Comparison of ENCODE assay signal across 8 cellular contexts in the genomic region with DNA sequence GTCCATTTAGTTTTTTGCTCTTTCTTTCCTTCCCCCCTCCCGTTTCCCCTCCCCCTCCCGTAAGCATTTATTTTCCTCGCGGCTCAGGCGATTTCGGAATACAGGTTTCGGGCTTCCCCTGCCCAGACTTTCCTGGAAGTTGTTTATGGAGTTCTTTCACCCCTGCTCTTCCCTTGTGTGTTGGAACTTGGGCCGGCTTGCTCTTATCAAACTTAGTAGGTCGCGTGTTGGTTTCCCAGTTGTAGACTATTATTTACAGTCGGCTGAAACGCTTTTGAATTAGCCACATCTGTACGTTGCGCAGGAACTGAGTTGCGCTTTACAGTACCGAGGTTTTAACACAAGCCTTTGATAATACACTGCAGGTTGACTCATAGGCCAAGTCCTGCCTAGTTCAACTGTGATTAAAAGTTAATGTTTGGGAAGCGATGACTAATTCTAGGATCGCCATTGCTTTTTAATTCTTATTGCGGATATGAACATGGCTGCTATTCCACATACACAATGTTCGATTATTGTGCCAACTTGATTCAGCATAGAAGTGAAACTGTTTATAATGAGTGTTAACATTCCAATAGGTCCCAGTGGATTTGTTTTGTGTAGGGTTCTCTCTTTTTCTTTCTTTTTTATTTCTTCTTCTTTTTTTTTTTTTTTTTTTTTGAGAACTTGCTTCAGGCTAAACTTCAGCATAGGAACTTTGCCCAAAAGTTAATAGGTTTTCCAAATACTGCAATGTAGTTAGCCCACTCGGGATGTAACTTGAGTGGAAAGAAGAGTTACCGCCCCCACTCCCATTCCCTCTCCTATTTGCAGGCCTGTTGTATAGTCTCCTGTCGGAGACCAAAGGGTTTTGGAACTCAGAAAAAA. TPM values are rescaled to one million over a fixed set of nuclear protein-coding genes. Genes with fewer than 3 reads are reported as not detected.
DNase-seq lines count a peak whose midpoint lies in the region; ATAC-seq and TF ChIP-seq lines count a peak whose summit lies in the region.

No MANE protein-coding gene starts in this region.

- no peaks in the 10 kb centered on the region for H3K79me1 ChIP-seq in neuronal stem cell (ENCODE audit: low read depth, low read length)

- H3K36me3 ChIP-seq in ACC112 (ENCODE audit: insufficient read depth, low read length) (peaks cover 10% of the 10 kb centered on the region), neuronal stem cell (replicated peaks in 1 of 2; ENCODE audit: control insufficient read depth in 2 of 2, insufficient read depth in 2 of 2, low read length in 2 of 2) (peaks cover 2 to 28% of the 10 kb centered on the region in 2 donors)

- H3K9ac ChIP-seq in neuronal stem cell (ENCODE audit: low read depth, low read length, poor library complexity), result no peak overlapping the region

- no peak overlapping the region for H3K27ac Mint-ChIP-seq in activated T-cell treated with anti-CD3 and anti-CD28 coated beads, Interleukin-2, amount 50 U/mL, for 72 hours

- peak; percentile 32 to 49 for ATAC-seq in activated T-cell treated with anti-CD3 and anti-CD28 coated beads, Interleukin-2, amount 50 U/mL, for 72 hours (replicated peaks in 1 of 2)
- no peak for ATAC-seq in HG02623 (IDR thresholded peaks at IDR 0.05; ENCODE audit: unreplicated experiment)
- no peak for ATAC-seq in HG03571 (IDR thresholded peaks at IDR 0.05; ENCODE audit: unreplicated experiment)
- no peak for ATAC-seq in GM18907 (IDR thresholded peaks at IDR 0.05; ENCODE audit: unreplicated experiment)

- H2AFZ ChIP-seq in ACC112 (ENCODE audit: low read length, unreplicated experiment) (peak overlapping the region; percentile 63), neuronal stem cell (ENCODE audit: low read length) (peak overlapping the region; percentile 70)

- H3K27me3 ChIP-seq in ACC112 (ENCODE audit: insufficient read depth, low read length), result no peaks in the 10 kb centered on the region
- no peaks in the 10 kb centered on the region for H3K27me3 ChIP-seq in neuronal stem cell (ENCODE audit: control insufficient read depth in 3 of 3, insufficient read depth in 3 of 3, low read depth in 1 of 3, low read length in 3 of 3)

- H3K27me3 Mint-ChIP-seq in activated T-cell treated with anti-CD3 and anti-CD28 coated beads, Interleukin-2, amount 50 U/mL, for 72 hours (ENCODE audit: low read depth), result peaks cover 69% of the 10 kb centered on the region

- H3K4me1 Mint-ChIP-seq in activated T-cell treated with anti-CD3 and anti-CD28 coated beads, Interleukin-2, amount 50 U/mL, for 72 hours (ENCODE audit: low read depth), result peaks cover 10% of the 10 kb centered on the region

- H2BK5ac ChIP-seq in neuronal stem cell (ENCODE audit: low read length), result no peak overlapping the region

- H3K4me3 ChIP-seq in ACC112 (ENCODE audit: low read depth, low read length) (peak overlapping the region; percentile 96), foreskin fibroblast (ENCODE audit: low read depth in 1 of 2, low read length in 2 of 2) (peak overlapping the region; percentile 81 to 90), neuronal stem cell (ENCODE audit: low read length in 2 of 2) (peak overlapping the region; percentile 58 to 92)

- peaks cover 67% of the 10 kb centered on the region for H3K79me2 ChIP-seq in ACC112 (ENCODE audit: control insufficient read depth, insufficient read depth, low read length, unreplicated experiment)

- H4K8ac ChIP-seq in neuronal stem cell (ENCODE audit: low read depth, low read length), result no peak overlapping the region

- no peak overlapping the region for H2BK120ac ChIP-seq in neuronal stem cell (ENCODE audit: low read depth, low read length)

- H3K4me2 ChIP-seq in neuronal stem cell (ENCODE audit: insufficient read depth, low read length, poor library complexity, severe bottlenecking), result peak overlapping the region; percentile 64

- H3K18ac ChIP-seq in neuronal stem cell (ENCODE audit: low read length), result peak overlapping the region; percentile 74

- H3K9me3 ChIP-seq in neuronal stem cell (replicated peaks in 1 of 2; ENCODE audit: control insufficient read depth in 2 of 2, insufficient read depth in 1 of 2, low read depth in 1 of 2, low read length in 2 of 2), result no peaks in the 10 kb centered on the region

- peak overlapping the region; percentile 81 to 82 for H3K4me3 Mint-ChIP-seq in activated T-cell treated with anti-CD3 and anti-CD28 coated beads, Interleukin-2, amount 50 U/mL, for 72 hours

- H3K14ac ChIP-seq in neuronal stem cell (ENCODE audit: low read length), result peak overlapping the region; percentile 31

- H3K9me3 Mint-ChIP-seq in activated T-cell treated with anti-CD3 and anti-CD28 coated beads, Interleukin-2, amount 50 U/mL, for 72 hours, result no peaks in the 10 kb centered on the region

- no peak overlapping the region for H2BK12ac ChIP-seq in neuronal stem cell (ENCODE audit: low read length)

- whole genome bisulfite sequencing in neuronal stem cell (ENCODE audit: extremely low coverage in 2 of 2, insufficient read length in 2 of 2, insufficient replicate concordance in 1 of 2), 2 donors, result no CpG with 5 or more reads among the region's 23 CpGs

- H3K4me1 ChIP-seq in ACC112 (ENCODE audit: control insufficient read depth, insufficient read depth, low read length, unreplicated experiment), result peaks cover 47% of the 10 kb centered on the region
- H3K4me1 ChIP-seq in neuronal stem cell (ENCODE audit: control insufficient read depth in 2 of 2, insufficient read depth in 1 of 2, low read depth in 1 of 2, low read length in 2 of 2), result peaks cover 2 to 22% of the 10 kb centered on the region in 2 donors

- no peak overlapping the region for H2AK5ac ChIP-seq in neuronal stem cell (ENCODE audit: low read depth, low read length)

- H3K4ac ChIP-seq in neuronal stem cell (ENCODE audit: low read length), result no peak overlapping the region

- peak overlapping the region; percentile 98 for H3K27ac ChIP-seq in ACC112 (ENCODE audit: low read depth, low read length)
- H3K27ac ChIP-seq in neuronal stem cell (replicated peaks; ENCODE audit: low read length), result peak overlapping the region; percentile 85

- no peak overlapping the region for H4K91ac ChIP-seq in neuronal stem cell (ENCODE audit: low read depth, low read length, poor library complexity)

- H3K23ac ChIP-seq in neuronal stem cell (ENCODE audit: low read depth, low read length, poor library complexity), result no peak overlapping the region

- DNase-seq in HPDE6-E6E7 (ENCODE audit: extremely low spot score) (peak; percentile 77), foreskin fibroblast (peak; percentile 91 to 94), neuronal stem cell (ENCODE audit: low spot score) (no peak)
- DNase-seq in activated T-cell treated with anti-CD3 and anti-CD28 coated beads, Interleukin-2, amount 50 U/mL, for 72 hours, result peak; percentile 5 to 7

- H2BK15ac ChIP-seq in neuronal stem cell (ENCODE audit: low read length), result peak overlapping the region; percentile 26

- TF ChIP-seq CTCF in foreskin fibroblast (IDR thresholded peaks at IDR 0.05; ENCODE audit: low read depth, low read length), result no peak

- peaks cover 2% of the 10 kb centered on the region in 2 donors for H3K36me3 Mint-ChIP-seq in activated T-cell treated with anti-CD3 and anti-CD28 coated beads, Interleukin-2, amount 50 U/mL, for 72 hours (ENCODE audit: insufficient read depth in 2 of 2)

RNA-seq across cellular contexts. Expression of gene YAP1, which starts 1.8 kb away (rescaled TPM):
- under 1 TPM; 0.22 to 0.63 TPM for total RNA-seq in activated T-cell treated with anti-CD3 and anti-CD28 coated beads, Interleukin-2, amount 50 U/mL, for 72 hours
- polyA plus RNA-seq in neuronal stem cell (2013, experiment 1 of 2), result 46.6 TPM
- polyA plus RNA-seq in neuronal stem cell (2013, experiment 2 of 2), result 48.1 TPM

Comparison
In these comparisons a context has a peak if more than half of its experiments do, and no peak if none do; other contexts are left out.
1. ATAC-seq: peak in activated T-cell treated with anti-CD3 and anti-CD28 coated beads, Interleukin-2, amount 50 U/mL, for 72 hours (2 of 2); none in HG02623 (single experiment), HG03571 (single experiment) and GM18907 (single experiment).
2. Peak in every context shown above with its lines, with median percentiles within 50 percentile points of each other: H3K4me3 ChIP-seq.